2 cellular contexts compared by ENCODE assay signal in the genomic region with DNA sequence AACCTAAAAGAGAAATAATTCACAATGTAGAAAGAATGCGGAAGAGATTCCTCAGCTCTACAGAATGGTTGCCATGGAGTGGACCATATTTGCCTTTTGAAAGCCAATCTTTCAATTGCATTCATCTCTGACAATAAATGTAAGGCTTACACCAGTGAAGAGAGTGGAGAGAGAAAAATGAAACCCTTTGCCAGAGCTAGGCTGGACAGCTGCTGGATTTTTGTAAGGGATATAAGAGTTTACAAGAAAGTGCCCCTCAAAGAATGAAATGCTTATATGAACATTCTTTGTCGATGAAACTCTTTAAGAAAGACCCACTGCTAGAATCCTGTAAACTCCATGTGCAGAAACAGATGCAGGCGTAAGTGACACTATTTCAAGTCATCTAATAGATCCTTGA.
A peak's percentile ranks its signal among the peaks of the same experiment; 100 is the strongest.
TF ChIP-seq lines count a peak whose summit lies in the region.

No MANE protein-coding gene starts in this region.

TF ChIP-seq in IMR-90, 13 proteins besides CTCF, POLR2A, EP300 and RAD21:
- 0 out of 2 replicates have a peak, but pooled peaks have one; percentile 9 for TF ChIP-seq SMC3 (IDR thresholded peaks at IDR 0.05; ENCODE audit: low read depth, low read length)
- no peak for TF ChIP-seq CEBPB (IDR thresholded peaks at IDR 0.05; ENCODE audit: low read depth, low read length)

TF ChIP-seq in K562, 482 proteins besides CTCF, POLR2A, EP300 and RAD21:
- TF ChIP-seq MEIS2 (IDR thresholded peaks at IDR 0.05; ENCODE audit: partially characterized antibody) (no peak), LCOR (CRISPR knock-in tag; IDR thresholded peaks at IDR 0.05) (no peak), CEBPB (tag; IDR thresholded peaks at IDR 0.05) (no peak), GATAD2A (IDR thresholded peaks at IDR 0.05) (no peak), ZNF23 (CRISPR knock-in tag; IDR thresholded peaks at IDR 0.05) (no peak)
- TF ChIP-seq, protein P1, sequence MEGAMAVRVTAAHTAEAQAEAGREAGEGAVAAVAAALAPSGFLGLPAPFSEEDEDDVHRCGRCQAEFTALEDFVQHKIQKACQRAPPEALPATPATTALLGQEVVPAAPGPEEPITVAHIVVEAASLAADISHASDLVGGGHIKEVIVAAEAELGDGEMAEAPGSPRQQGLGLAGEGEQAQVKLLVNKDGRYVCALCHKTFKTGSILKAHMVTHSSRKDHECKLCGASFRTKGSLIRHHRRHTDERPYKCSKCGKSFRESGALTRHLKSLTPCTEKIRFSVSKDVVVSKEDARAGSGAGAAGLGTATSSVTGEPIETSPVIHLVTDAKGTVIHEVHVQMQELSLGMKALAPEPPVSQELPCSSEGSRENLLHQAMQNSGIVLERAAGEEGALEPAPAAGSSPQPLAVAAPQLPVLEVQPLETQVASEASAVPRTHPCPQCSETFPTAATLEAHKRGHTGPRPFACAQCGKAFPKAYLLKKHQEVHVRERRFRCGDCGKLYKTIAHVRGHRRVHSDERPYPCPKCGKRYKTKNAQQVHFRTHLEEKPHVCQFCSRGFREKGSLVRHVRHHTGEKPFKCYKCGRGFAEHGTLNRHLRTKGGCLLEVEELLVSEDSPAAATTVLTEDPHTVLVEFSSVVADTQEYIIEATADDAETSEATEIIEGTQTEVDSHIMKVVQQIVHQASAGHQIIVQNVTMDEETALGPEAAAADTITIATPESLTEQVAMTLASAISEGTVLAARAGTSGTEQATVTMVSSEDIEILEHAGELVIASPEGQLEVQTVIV (CRISPR knock-in tag; IDR thresholded peaks at IDR 0.05; ENCODE audit: borderline replicate concordance): no peak
- TF ChIP-seq, protein P2, sequence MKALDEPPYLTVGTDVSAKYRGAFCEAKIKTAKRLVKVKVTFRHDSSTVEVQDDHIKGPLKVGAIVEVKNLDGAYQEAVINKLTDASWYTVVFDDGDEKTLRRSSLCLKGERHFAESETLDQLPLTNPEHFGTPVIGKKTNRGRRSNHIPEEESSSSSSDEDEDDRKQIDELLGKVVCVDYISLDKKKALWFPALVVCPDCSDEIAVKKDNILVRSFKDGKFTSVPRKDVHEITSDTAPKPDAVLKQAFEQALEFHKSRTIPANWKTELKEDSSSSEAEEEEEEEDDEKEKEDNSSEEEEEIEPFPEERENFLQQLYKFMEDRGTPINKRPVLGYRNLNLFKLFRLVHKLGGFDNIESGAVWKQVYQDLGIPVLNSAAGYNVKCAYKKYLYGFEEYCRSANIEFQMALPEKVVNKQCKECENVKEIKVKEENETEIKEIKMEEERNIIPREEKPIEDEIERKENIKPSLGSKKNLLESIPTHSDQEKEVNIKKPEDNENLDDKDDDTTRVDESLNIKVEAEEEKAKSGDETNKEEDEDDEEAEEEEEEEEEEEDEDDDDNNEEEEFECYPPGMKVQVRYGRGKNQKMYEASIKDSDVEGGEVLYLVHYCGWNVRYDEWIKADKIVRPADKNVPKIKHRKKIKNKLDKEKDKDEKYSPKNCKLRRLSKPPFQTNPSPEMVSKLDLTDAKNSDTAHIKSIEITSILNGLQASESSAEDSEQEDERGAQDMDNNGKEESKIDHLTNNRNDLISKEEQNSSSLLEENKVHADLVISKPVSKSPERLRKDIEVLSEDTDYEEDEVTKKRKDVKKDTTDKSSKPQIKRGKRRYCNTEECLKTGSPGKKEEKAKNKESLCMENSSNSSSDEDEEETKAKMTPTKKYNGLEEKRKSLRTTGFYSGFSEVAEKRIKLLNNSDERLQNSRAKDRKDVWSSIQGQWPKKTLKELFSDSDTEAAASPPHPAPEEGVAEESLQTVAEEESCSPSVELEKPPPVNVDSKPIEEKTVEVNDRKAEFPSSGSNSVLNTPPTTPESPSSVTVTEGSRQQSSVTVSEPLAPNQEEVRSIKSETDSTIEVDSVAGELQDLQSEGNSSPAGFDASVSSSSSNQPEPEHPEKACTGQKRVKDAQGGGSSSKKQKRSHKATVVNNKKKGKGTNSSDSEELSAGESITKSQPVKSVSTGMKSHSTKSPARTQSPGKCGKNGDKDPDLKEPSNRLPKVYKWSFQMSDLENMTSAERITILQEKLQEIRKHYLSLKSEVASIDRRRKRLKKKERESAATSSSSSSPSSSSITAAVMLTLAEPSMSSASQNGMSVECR (CRISPR knock-in tag; IDR thresholded peaks at IDR 0.05): no peak
- TF ChIP-seq, protein P3, sequence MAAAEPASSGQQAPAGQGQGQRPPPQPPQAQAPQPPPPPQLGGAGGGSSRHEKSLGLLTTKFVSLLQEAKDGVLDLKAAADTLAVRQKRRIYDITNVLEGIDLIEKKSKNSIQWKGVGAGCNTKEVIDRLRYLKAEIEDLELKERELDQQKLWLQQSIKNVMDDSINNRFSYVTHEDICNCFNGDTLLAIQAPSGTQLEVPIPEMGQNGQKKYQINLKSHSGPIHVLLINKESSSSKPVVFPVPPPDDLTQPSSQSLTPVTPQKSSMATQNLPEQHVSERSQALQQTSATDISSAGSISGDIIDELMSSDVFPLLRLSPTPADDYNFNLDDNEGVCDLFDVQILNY (CRISPR knock-in tag; IDR thresholded peaks at IDR 0.05): no peak
TF ChIP-seq in K562: peak in this region for 0.
